Comparison of ENCODE assay signal across 1 cellular context in genomic region chr2:43284967-43285366, GRCh38.
TF ChIP-seq lines count a peak whose summit lies in the region.

No MANE protein-coding gene starts in this region.

TF ChIP-seq in GM12878, 131 proteins besides CTCF, POLR2A, EP300 and RAD21 (continued from another document):
- TF ChIP-seq, protein P1, sequence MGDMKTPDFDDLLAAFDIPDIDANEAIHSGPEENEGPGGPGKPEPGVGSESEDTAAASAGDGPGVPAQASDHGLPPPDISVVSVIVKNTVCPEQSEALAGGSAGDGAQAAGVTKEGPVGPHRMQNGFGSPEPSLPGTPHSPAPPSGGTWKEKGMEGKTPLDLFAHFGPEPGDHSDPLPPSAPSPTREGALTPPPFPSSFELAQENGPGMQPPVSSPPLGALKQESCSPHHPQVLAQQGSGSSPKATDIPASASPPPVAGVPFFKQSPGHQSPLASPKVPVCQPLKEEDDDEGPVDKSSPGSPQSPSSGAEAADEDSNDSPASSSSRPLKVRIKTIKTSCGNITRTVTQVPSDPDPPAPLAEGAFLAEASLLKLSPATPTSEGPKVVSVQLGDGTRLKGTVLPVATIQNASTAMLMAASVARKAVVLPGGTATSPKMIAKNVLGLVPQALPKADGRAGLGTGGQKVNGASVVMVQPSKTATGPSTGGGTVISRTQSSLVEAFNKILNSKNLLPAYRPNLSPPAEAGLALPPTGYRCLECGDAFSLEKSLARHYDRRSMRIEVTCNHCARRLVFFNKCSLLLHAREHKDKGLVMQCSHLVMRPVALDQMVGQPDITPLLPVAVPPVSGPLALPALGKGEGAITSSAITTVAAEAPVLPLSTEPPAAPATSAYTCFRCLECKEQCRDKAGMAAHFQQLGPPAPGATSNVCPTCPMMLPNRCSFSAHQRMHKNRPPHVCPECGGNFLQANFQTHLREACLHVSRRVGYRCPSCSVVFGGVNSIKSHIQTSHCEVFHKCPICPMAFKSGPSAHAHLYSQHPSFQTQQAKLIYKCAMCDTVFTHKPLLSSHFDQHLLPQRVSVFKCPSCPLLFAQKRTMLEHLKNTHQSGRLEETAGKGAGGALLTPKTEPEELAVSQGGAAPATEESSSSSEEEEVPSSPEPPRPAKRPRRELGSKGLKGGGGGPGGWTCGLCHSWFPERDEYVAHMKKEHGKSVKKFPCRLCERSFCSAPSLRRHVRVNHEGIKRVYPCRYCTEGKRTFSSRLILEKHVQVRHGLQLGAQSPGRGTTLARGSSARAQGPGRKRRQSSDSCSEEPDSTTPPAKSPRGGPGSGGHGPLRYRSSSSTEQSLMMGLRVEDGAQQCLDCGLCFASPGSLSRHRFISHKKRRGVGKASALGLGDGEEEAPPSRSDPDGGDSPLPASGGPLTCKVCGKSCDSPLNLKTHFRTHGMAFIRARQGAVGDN (IDR thresholded peaks at IDR 0.05): no peak
- TF ChIP-seq MXI1 (IDR thresholded peaks at IDR 0.05; ENCODE audit: low read depth, low read length): no peak
- TF ChIP-seq SKIL (IDR thresholded peaks at IDR 0.05; ENCODE audit: low read depth, poor library complexity, severe bottlenecking): no peak
- no peak for TF ChIP-seq NR2F1 (conservative IDR thresholded peaks at IDR 0.05)
- no peak for TF ChIP-seq CHD4 (IDR thresholded peaks at IDR 0.05)
- no peak for TF ChIP-seq MEF2B (IDR thresholded peaks at IDR 0.05; ENCODE audit: partially characterized antibody, poor library complexity, severe bottlenecking)
- TF ChIP-seq IRF3 (IDR thresholded peaks at IDR 0.05): no peak
- no peak for TF ChIP-seq GATAD2B (conservative IDR thresholded peaks at IDR 0.05; ENCODE audit: low read depth)
- no peak for TF ChIP-seq SMC3 (IDR thresholded peaks at IDR 0.05; ENCODE audit: borderline replicate concordance, low read length)
- TF ChIP-seq EGR1 (IDR thresholded peaks at IDR 0.05; ENCODE audit: borderline replicate concordance in 1 of 2, low read depth in 2 of 2, low read length in 2 of 2): no peak
- TF ChIP-seq TCF12 (IDR thresholded peaks at IDR 0.05; ENCODE audit: low read depth, low read length): no peak
- no peak for TF ChIP-seq TARDBP (IDR thresholded peaks at IDR 0.05; ENCODE audit: borderline replicate concordance)
- TF ChIP-seq NFYA (IDR thresholded peaks at IDR 0.05; ENCODE audit: borderline replicate concordance, low read depth, low read length): no peak
- no peak for TF ChIP-seq MTA2 (IDR thresholded peaks at IDR 0.05; ENCODE audit: low read depth)
